1 cellular context compared by ENCODE assay signal in the genomic region with DNA sequence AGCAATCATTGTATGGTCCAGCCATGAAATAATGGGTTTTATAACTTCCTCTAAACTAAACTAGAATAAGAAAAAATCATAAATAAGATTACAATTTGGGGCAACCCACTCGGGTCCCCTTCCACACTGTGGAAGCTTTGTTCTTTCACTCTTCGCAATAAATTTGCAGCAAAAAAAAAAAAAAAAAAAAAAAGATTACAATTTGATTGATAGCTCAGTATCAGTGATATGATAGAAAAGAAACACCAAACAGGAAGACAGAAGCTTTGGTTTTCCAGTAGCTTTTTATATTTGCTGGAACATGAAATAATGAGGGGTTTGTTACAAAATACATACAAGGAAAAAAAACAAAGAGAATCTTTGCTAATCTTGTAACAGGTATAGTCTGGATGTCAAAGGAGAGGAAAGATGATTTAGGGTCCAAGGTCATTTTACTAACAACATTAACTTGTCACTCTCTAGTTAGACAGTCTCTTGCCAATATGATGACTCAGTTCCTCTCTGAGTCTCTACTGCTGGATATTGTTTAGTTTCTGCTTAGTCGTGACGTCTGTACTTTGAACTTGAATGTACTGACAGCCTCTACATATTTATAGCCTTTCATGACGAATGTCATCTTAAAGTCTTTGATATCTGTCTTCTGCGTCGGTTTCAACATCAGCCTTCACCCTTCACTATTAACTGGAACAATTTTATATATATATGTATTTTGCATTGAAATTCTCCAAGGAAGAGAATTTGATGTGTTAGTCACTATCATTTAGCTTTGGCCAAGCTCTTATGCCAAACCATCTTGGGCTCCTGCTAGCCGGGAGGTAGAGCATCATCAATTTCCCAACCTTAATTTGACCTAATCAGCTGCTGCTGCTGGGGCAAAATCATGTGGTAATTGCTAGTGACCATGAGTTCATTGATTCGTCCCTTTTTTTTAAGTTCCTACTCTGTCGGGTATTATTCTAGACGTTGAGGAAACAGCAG.
TF ChIP-seq lines count a peak whose summit lies in the region.

No MANE protein-coding gene starts in this region.

TF ChIP-seq in HepG2, 621 proteins besides CTCF, POLR2A, EP300 and RAD21 (continued from another document):
- TF ChIP-seq, protein P1, sequence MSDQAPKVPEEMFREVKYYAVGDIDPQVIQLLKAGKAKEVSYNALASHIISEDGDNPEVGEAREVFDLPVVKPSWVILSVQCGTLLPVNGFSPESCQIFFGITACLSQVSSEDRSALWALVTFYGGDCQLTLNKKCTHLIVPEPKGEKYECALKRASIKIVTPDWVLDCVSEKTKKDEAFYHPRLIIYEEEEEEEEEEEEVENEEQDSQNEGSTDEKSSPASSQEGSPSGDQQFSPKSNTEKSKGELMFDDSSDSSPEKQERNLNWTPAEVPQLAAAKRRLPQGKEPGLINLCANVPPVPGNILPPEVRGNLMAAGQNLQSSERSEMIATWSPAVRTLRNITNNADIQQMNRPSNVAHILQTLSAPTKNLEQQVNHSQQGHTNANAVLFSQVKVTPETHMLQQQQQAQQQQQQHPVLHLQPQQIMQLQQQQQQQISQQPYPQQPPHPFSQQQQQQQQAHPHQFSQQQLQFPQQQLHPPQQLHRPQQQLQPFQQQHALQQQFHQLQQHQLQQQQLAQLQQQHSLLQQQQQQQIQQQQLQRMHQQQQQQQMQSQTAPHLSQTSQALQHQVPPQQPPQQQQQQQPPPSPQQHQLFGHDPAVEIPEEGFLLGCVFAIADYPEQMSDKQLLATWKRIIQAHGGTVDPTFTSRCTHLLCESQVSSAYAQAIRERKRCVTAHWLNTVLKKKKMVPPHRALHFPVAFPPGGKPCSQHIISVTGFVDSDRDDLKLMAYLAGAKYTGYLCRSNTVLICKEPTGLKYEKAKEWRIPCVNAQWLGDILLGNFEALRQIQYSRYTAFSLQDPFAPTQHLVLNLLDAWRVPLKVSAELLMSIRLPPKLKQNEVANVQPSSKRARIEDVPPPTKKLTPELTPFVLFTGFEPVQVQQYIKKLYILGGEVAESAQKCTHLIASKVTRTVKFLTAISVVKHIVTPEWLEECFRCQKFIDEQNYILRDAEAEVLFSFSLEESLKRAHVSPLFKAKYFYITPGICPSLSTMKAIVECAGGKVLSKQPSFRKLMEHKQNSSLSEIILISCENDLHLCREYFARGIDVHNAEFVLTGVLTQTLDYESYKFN (CRISPR knock-in tag; conservative IDR thresholded peaks at IDR 0.05) = peak; percentile 90
- TF ChIP-seq KDM1A (CRISPR knock-in tag; IDR thresholded peaks at IDR 0.05) (peak; percentile 10; the same call in 1 of the 2 replicates), NAIF1 (CRISPR knock-in tag; IDR thresholded peaks at IDR 0.05; ENCODE audit: borderline replicate concordance) (0 out of 2 replicates have a peak, but pooled peaks have one; percentile 49), SOX13 (IDR thresholded peaks at IDR 0.05) (peak; percentile 36; the same call in 1 of the 2 replicates), SOX13 (CRISPR knock-in tag; conservative IDR thresholded peaks at IDR 0.05 in 1 of 2, IDR thresholded peaks at IDR 0.05 in 1 of 2) (peak in 1 of 2 experiments; percentile 95; a peak in 2 of 4 replicates), ZNF557 (CRISPR knock-in tag; IDR thresholded peaks at IDR 0.05) (no peak), GATA4 (IDR thresholded peaks at IDR 0.05; ENCODE audit: borderline replicate concordance, low read depth) (no peak; the same call in 1 of the 2 replicates), RFX5 (IDR thresholded peaks at IDR 0.05; ENCODE audit: low read depth, low read length) (no peak), HOXA7 (CRISPR knock-in tag; IDR thresholded peaks at IDR 0.05) (no peak), ZNF331 (CRISPR knock-in tag; IDR thresholded peaks at IDR 0.05) (peak; percentile 81)
- TF ChIP-seq, protein P2, sequence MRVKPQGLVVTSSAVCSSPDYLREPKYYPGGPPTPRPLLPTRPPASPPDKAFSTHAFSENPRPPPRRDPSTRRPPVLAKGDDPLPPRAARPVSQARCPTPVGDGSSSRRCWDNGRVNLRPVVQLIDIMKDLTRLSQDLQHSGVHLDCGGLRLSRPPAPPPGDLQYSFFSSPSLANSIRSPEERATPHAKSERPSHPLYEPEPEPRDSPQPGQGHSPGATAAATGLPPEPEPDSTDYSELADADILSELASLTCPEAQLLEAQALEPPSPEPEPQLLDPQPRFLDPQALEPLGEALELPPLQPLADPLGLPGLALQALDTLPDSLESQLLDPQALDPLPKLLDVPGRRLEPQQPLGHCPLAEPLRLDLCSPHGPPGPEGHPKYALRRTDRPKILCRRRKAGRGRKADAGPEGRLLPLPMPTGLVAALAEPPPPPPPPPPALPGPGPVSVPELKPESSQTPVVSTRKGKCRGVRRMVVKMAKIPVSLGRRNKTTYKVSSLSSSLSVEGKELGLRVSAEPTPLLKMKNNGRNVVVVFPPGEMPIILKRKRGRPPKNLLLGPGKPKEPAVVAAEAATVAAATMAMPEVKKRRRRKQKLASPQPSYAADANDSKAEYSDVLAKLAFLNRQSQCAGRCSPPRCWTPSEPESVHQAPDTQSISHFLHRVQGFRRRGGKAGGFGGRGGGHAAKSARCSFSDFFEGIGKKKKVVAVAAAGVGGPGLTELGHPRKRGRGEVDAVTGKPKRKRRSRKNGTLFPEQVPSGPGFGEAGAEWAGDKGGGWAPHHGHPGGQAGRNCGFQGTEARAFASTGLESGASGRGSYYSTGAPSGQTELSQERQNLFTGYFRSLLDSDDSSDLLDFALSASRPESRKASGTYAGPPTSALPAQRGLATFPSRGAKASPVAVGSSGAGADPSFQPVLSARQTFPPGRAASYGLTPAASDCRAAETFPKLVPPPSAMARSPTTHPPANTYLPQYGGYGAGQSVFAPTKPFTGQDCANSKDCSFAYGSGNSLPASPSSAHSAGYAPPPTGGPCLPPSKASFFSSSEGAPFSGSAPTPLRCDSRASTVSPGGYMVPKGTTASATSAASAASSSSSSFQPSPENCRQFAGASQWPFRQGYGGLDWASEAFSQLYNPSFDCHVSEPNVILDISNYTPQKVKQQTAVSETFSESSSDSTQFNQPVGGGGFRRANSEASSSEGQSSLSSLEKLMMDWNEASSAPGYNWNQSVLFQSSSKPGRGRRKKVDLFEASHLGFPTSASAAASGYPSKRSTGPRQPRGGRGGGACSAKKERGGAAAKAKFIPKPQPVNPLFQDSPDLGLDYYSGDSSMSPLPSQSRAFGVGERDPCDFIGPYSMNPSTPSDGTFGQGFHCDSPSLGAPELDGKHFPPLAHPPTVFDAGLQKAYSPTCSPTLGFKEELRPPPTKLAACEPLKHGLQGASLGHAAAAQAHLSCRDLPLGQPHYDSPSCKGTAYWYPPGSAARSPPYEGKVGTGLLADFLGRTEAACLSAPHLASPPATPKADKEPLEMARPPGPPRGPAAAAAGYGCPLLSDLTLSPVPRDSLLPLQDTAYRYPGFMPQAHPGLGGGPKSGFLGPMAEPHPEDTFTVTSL (CRISPR knock-in tag; IDR thresholded peaks at IDR 0.05; ENCODE audit: borderline replicate concordance) = peak; percentile 91; the same call in 1 of the 2 replicates
